8 cellular contexts compared by ENCODE assay signal in the genomic region with DNA sequence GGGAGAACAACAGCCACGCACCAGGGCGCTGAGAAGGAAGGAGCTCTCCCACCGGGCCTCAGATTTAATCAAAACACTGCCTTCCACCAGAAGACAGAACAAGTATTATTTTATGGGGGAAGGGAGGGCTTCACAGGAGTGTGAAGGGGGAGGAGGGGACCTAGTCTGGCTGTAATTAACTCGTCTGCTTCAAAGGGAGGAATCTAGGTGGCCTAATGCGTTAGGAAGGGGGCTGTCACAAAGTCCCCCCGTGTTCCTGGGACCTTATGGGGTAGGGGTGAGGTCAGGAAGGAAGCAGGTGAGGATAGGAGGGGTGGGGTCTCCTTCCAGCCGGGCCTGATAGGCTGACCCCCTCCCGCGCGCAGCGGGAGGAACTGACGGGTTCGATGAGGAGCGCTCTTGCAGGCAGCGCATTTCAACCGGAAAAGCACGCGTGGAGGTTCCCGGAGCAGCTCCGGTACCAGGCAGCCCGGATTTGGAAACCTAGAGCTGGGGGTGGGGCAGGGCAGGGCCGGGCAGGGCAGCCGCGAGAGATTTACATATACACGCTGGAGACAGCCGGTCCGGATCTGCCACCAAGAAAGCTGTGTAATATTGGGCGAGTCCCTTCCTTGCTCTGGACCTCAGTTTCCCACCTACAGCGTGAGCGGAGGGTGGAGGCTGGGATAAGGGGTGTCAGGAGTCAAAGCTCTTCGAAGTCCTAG. TPM values are rescaled to one million over a fixed set of nuclear protein-coding genes. Genes with fewer than 3 reads are reported as not detected.
DNase-seq lines count a peak whose midpoint lies in the region; ATAC-seq, FAIRE-seq and TF ChIP-seq lines count a peak whose summit lies in the region.

No MANE protein-coding gene starts in this region.

- H3K27me3 ChIP-seq in GM06990 (replicated peaks; ENCODE audit: control insufficient read depth, insufficient read depth, low read length), result peaks cover 2% of the 10 kb centered on the region; the same call in 1 of the 2 replicates

- ATAC-seq in left lobe of liver, result peak; percentile 54

- no peak for FAIRE-seq in GM12892 (lab: Jason Lieb, UNC)

- POLR2A ChIA-PET in RWPE1 (lab: Yijun Ruan, JAX; ENCODE audit: low non-redundant PET), result interaction anchor here (0.6 kb wide), 1 partner anchor 16 kb away, joined by 12 read pairs; no protein-coding TSS in a partner anchor

- CTCF ChIA-PET in RWPE1 (lab: Yijun Ruan, JAX), result interaction anchor here (0.5 to 2.2 kb wide), 11 partner anchors 43 to 455 kb away, joined by 3 to 11 read pairs (median 3); no protein-coding TSS in a partner anchor

- H3K4me3 ChIP-seq in GM06990 (replicated peaks; ENCODE audit: low read depth, low read length) (peak overlapping the region; percentile 52), cardiac fibroblast (replicated peaks in 1 of 2; ENCODE audit: low read depth in 2 of 2, low read length in 2 of 2) (peak overlapping the region; percentile 88 to 89)

- peak overlapping the region; percentile 89 for H3K27ac ChIP-seq in RWPE1

- DNase-seq in GM06990 (ENCODE audit: extremely low read depth, insufficient read length), result no peak
- no peak for DNase-seq in RWPE1 (ENCODE audit: low spot score)
- peak; percentile 42 to 51 for DNase-seq in cardiac fibroblast (ENCODE audit: low read depth in 2 of 2)
- DNase-seq in left lobe of liver (ENCODE audit: low spot score), result peak; percentile 81
- peak; percentile 5 for DNase-seq in stimulated activated CD8-positive, alpha-beta memory T cell treated with anti-CD3 and anti-CD28 coated beads, Interleukin-15, amount 100 ng/mL, for 24 hours (ENCODE audit: low read depth)
- DNase-seq in T1000 (lab: John Stamatoyannopoulos, UW), result no peak
- DNase-seq in activated gamma-delta T cell treated with Interleukin-2 at 50 U/mL for 16 hours, result no peak
- no peak for DNase-seq in GM12892 (ENCODE audit: insufficient read length)

- no peaks in the 10 kb centered on the region for H3K36me3 ChIP-seq in GM06990 (ENCODE audit: control insufficient read depth, insufficient read depth, low read length)

- no peak for TF ChIP-seq POLR2A in GM12892 (IDR thresholded peaks at IDR 0.05; ENCODE audit: low read depth, low read length)

- TF ChIP-seq CTCF in GM06990 (IDR thresholded peaks at IDR 0.05; ENCODE audit: insufficient read depth, low read length, poor library complexity, severe bottlenecking) (no peak), RWPE1 (conservative IDR thresholded peaks at IDR 0.05; ENCODE audit: low read depth) (no peak; the same call in none of the 2 replicates), cardiac fibroblast (IDR thresholded peaks at IDR 0.05; ENCODE audit: low read depth, low read length) (no peak)

RNA-seq across cellular contexts. Expression of a gene that starts 2.0 kb away (rescaled TPM):
- 14.1 TPM for total RNA-seq in left lobe of liver
- 1.0 TPM for polyA plus RNA-seq in GM12892 (2012; ENCODE audit: missing spikeins)

Comparison
In these comparisons a context has a peak if more than half of its experiments do, and no peak if none do; other contexts are left out.
1. DNase-seq: peak in cardiac fibroblast (2 of 2), left lobe of liver (single experiment) and stimulated activated CD8-positive, alpha-beta memory T cell treated with anti-CD3 and anti-CD28 coated beads, Interleukin-15, amount 100 ng/mL, for 24 hours (single experiment); none in GM06990 (single experiment), RWPE1 (single experiment), T1000 (single experiment), activated gamma-delta T cell treated with Interleukin-2 at 50 U/mL for 16 hours (single experiment) and GM12892 (single experiment).